Comparison of ENCODE assay signal across 33 cellular contexts in genomic region chr4:78061939-78062603, GRCh38. TPM values are rescaled to one million over a fixed set of nuclear protein-coding genes. Genes with fewer than 3 reads are reported as not detected.
A peak's percentile ranks its signal among the peaks of the same experiment; 100 is the strongest.
DNase-seq lines count a peak whose midpoint lies in the region; ATAC-seq and TF ChIP-seq lines count a peak whose summit lies in the region.
"Had no signal": no experiment of that assay in that cellular context is flagged by ENCODE, and none has a peak within 500 bp of the region (broad histone marks: within the 10 kb centered on the region; RNA-seq: fewer than 3 reads in every experiment).

No MANE protein-coding gene starts in this region.

- 42 to 50% methylated on average over 3 of the region's 3 CpGs for WGBS in lower leg skin, 2 donors

- H3K4me1 Mint-ChIP-seq in activated naive CD4-positive, alpha-beta T cell treated with anti-CD3 and anti-CD28 coated beads for 36 hours (ENCODE audit: low read depth), result peaks cover 16% of the 10 kb centered on the region
- H3K4me1 Mint-ChIP-seq in nephron, result peaks cover 37% of the 10 kb centered on the region

- intact Hi-C loops in activated naive CD4-positive, alpha-beta T cell treated with anti-CD3 and anti-CD28 coated beads for 36 hours (cut with micrococcal nuclease), result no loop called here
- intact Hi-C loops in lower leg skin (cut with DNase I; ENCODE audit: low total_unique reads), result no loop called here

- peaks cover 12 to 15% of the 10 kb centered on the region in 2 donors for H3K36me3 Mint-ChIP-seq in activated naive CD4-positive, alpha-beta T cell treated with anti-CD3 and anti-CD28 coated beads, Interleukin-2, amount 50 U/mL, for 72 hours
- no peaks in the 10 kb centered on the region for H3K36me3 Mint-ChIP-seq in activated naive CD4-positive, alpha-beta T cell treated with anti-CD3 and anti-CD28 coated beads for 36 hours (ENCODE audit: low read depth)
- H3K36me3 Mint-ChIP-seq in nephron (ENCODE audit: low read depth), result peaks cover 9% of the 10 kb centered on the region
- H3K36me3 Mint-ChIP-seq: activated naive CD4-positive, alpha-beta T cell treated with anti-CD3 and anti-CD28 coated beads, Interleukin-2, amount 50 U/mL, for 24 hours; T-cell had no signal

- ATAC-seq in activated naive CD4-positive, alpha-beta T cell treated with anti-CD3 and anti-CD28 coated beads, Interleukin-2, amount 50 U/mL, for 72 hours, result peak; percentile 29 to 42
- ATAC-seq in HG03095 (IDR thresholded peaks at IDR 0.05; ENCODE audit: unreplicated experiment) (no peak), GM21576 (IDR thresholded peaks at IDR 0.05; ENCODE audit: unreplicated experiment) (no peak)
- ATAC-seq: activated CD8-positive, alpha-beta T cell treated with anti-CD3 and anti-CD28 coated beads, Interleukin-2, amount 10 ng/mL, durations not matched to agents 7 days and 5 days; HCT116; T-cell had no signal

- no peak overlapping the region for H3K27ac Mint-ChIP-seq in activated naive CD4-positive, alpha-beta T cell treated with anti-CD3 and anti-CD28 coated beads, Interleukin-2, amount 50 U/mL, for 72 hours
- H3K27ac Mint-ChIP-seq in activated naive CD4-positive, alpha-beta T cell treated with anti-CD3 and anti-CD28 coated beads for 36 hours, result no peak overlapping the region
- peak overlapping the region in 2 of 3 experiments; percentile 24 to 27 for H3K27ac Mint-ChIP-seq in nephron
- H3K27ac Mint-ChIP-seq: activated CD8-positive, alpha-beta T cell treated with anti-CD3 and anti-CD28 coated beads, Interleukin-2, amount 10 ng/mL, durations not matched to agents 7 days and 5 days; activated naive CD4-positive, alpha-beta T cell treated with anti-CD3 and anti-CD28 coated beads, Interleukin-2, amount 50 U/mL, for 24 hours; activated T-helper 2 cell treated with anti-CD3 and anti-CD28 coated beads, Interferon-gamma antibody, Interleukin-2, Interleukin-4, amounts not matched to agents 10 μg/mL and 5 μg/mL and 100 μg/mL, durations not matched to agents 14 hours and 24 hours and 36 hours; B cell; T-cell had no signal

- CTCF ChIA-PET in activated naive CD4-positive, alpha-beta T cell treated with anti-CD3 and anti-CD28 coated beads for 36 hours (lab: Charles Lee), result no interaction called here

- TF ChIP-seq CTCF in nephron (IDR thresholded peaks at IDR 0.05; ENCODE audit: unreplicated experiment in 3 of 3) (no peak), lower leg skin (IDR thresholded peaks at IDR 0.05) (no peak)

- TF ChIP-seq POLR2A in lower leg skin (IDR thresholded peaks at IDR 0.05), result no peak

- H3K9me3 Mint-ChIP-seq in activated naive CD4-positive, alpha-beta T cell treated with anti-CD3 and anti-CD28 coated beads, Interleukin-2, amount 50 U/mL, for 72 hours, result no peaks in the 10 kb centered on the region
- H3K9me3 Mint-ChIP-seq in activated naive CD4-positive, alpha-beta T cell treated with anti-CD3 and anti-CD28 coated beads for 36 hours, result no peaks in the 10 kb centered on the region
- no peaks in the 10 kb centered on the region for H3K9me3 Mint-ChIP-seq in nephron
- H3K9me3 Mint-ChIP-seq: activated naive CD4-positive, alpha-beta T cell treated with anti-CD3 and anti-CD28 coated beads, Interleukin-2, amount 50 U/mL, for 24 hours; activated T-helper 2 cell treated with anti-CD3 and anti-CD28 coated beads, Interferon-gamma antibody, Interleukin-2, Interleukin-4, amounts not matched to agents 10 μg/mL and 5 μg/mL and 100 μg/mL, durations not matched to agents 14 hours and 24 hours and 36 hours; T-cell had no signal

- DNase-seq in activated naive CD4-positive, alpha-beta T cell treated with anti-CD3 and anti-CD28 coated beads, Interleukin-2, amount 50 U/mL, for 72 hours (ENCODE audit: low spot score in 2 of 2), result no peak
- no peak for DNase-seq in activated naive CD4-positive, alpha-beta T cell treated with anti-CD3 and anti-CD28 coated beads for 36 hours
- DNase-seq in HPDE6-E6E7 (ENCODE audit: extremely low spot score), result peak; percentile 26
- DNase-seq in astrocyte of the hippocampus (ENCODE audit: low read depth, low spot score), result peak; percentile 10
- no peak for DNase-seq in lower leg skin (ENCODE audit: low spot score in 2 of 2)
- DNase-seq: activated CD4-positive, alpha-beta T cell treated with anti-CD3 and anti-CD28 coated beads for 4 hours; activated CD8-positive, alpha-beta T cell treated with anti-CD3 and anti-CD28 coated beads, Interleukin-2, amount 10 ng/mL, durations not matched to agents 7 days and 5 days; anterior cingulate cortex; caudate nucleus; DMS153; effector CD8-positive, alpha-beta T cell; IMR-90; islet precursor cell; left ventricle myocardium inferior; NCI-H2227 treated with DMSO at 0.1 percent for 48 hours; NCI-H774; SJCRH30; spleen; stimulated activated CD4-positive, alpha-beta T cell treated with anti-CD3 and anti-CD28 coated beads, Interleukin-2, amount 100 ng/mL, for 24 hours; stimulated activated CD8-positive, alpha-beta memory T cell treated with anti-CD3 and anti-CD28 coated beads, Interleukin-4, amount 100 ng/mL, for 48 hours; stomach; T-cell; thyroid gland; WERI-Rb-1 had no signal

- H3K4me3 ChIP-seq in lower leg skin (ENCODE audit: low read depth, poor library complexity, severe bottlenecking), result no peak overlapping the region
- H3K4me3 ChIP-seq: coronary artery, left ventricle myocardium inferior, right atrium auricular region, SJCRH30, spleen, stomach, thyroid gland had no signal

- peaks cover 41% of the 10 kb centered on the region for H3K27me3 Mint-ChIP-seq in activated naive CD4-positive, alpha-beta T cell treated with anti-CD3 and anti-CD28 coated beads for 36 hours (ENCODE audit: low read depth)
- no peaks in the 10 kb centered on the region for H3K27me3 Mint-ChIP-seq in nephron (ENCODE audit: low read depth)

- no peak overlapping the region for H3K4me3 Mint-ChIP-seq in activated naive CD4-positive, alpha-beta T cell treated with anti-CD3 and anti-CD28 coated beads for 36 hours
- H3K4me3 Mint-ChIP-seq in nephron, result peak overlapping the region in 2 of 3 experiments; percentile 17 to 34
- H3K4me3 Mint-ChIP-seq: activated CD8-positive, alpha-beta T cell treated with anti-CD3 and anti-CD28 coated beads, Interleukin-2, amount 10 ng/mL, durations not matched to agents 7 days and 5 days; activated naive CD4-positive, alpha-beta T cell treated with anti-CD3 and anti-CD28 coated beads, Interleukin-2, amount 50 U/mL, for 24 hours; B cell; T-cell had no signal

RNA-seq across cellular contexts. Expression of gene FRAS1, which starts 4.9 kb away (rescaled TPM):
- under 1 TPM in 1 of 2 donors, not detected in 1; 0.06 TPM for total RNA-seq in activated naive CD4-positive, alpha-beta T cell treated with anti-CD3 and anti-CD28 coated beads, Interleukin-2, amount 50 U/mL, for 72 hours
- not detected for total RNA-seq in activated naive CD4-positive, alpha-beta T cell treated with anti-CD3 and anti-CD28 coated beads for 36 hours
- total RNA-seq in lower leg skin, result 1 to 10 TPM in 3 of 4 donors, under 1 TPM in 1; 0.83 to 5.3 (median 3.0) TPM
- total RNA-seq: activated T-helper 2 cell treated with anti-CD3 and anti-CD28 coated beads, Interferon-gamma antibody, Interleukin-2, Interleukin-4, amounts not matched to agents 10 μg/mL and 5 μg/mL and 100 μg/mL, durations not matched to agents 14 hours and 24 hours and 36 hours had no signal

Comparison
In these comparisons a context has a peak if more than half of its experiments do, and no peak if none do; other contexts are left out.
1. ATAC-seq: peak in activated naive CD4-positive, alpha-beta T cell treated with anti-CD3 and anti-CD28 coated beads, Interleukin-2, amount 50 U/mL, for 72 hours (2 of 2); none in HG03095 (single experiment) and GM21576 (single experiment).
2. DNase-seq: peak in HPDE6-E6E7 (single experiment) and astrocyte of the hippocampus (single experiment); none in activated naive CD4-positive, alpha-beta T cell treated with anti-CD3 and anti-CD28 coated beads, Interleukin-2, amount 50 U/mL, for 72 hours (0 of 2), activated naive CD4-positive, alpha-beta T cell treated with anti-CD3 and anti-CD28 coated beads for 36 hours (single experiment) and lower leg skin (0 of 2).
3. H3K27ac Mint-ChIP-seq: peak in nephron (2 of 3); none in activated naive CD4-positive, alpha-beta T cell treated with anti-CD3 and anti-CD28 coated beads, Interleukin-2, amount 50 U/mL, for 72 hours (0 of 2) and activated naive CD4-positive, alpha-beta T cell treated with anti-CD3 and anti-CD28 coated beads for 36 hours (single experiment).